ENCODE assay signal across 22 cellular contexts in genomic region chr2:236367791-236368289, GRCh38.
"Had no signal": no experiment of that assay in that cellular context is flagged by ENCODE, and none has a peak within 500 bp of the region (broad histone marks: within the 10 kb centered on the region; RNA-seq: fewer than 3 reads in every experiment).

No MANE protein-coding gene starts in this region.

- H3K4me1 ChIP-seq: foreskin keratinocyte, parathyroid adenoma had no signal

- H3K36me3 ChIP-seq: cardiac muscle cell, neutrophil had no signal

- H3K27me3 ChIP-seq: cardiac muscle cell, foreskin keratinocyte, hepatocyte, thyroid gland had no signal

- H3K4me3 Mint-ChIP-seq: activated B cell treated with CpG ODN at 0.5 μM for 24 hours; activated naive CD8-positive, alpha-beta T cell treated with anti-CD3 and anti-CD28 coated beads, Interleukin-2, amount 10 ng/mL, durations not matched to agents 7 days and 5 days; endodermal cell; stimulated activated memory B cell treated with anti-CD40 and anti-IgM and Interleukin-4, amounts not matched to agents 10 μg/mL and 1 μg/mL and 100 μg/mL, for 72 hours had no signal

- H3K4me2 ChIP-seq: hepatocyte, smooth muscle cell had no signal

- H3K9me3 ChIP-seq: mucosa of descending colon, neutrophil, thyroid gland had no signal

- H2AFZ ChIP-seq: hepatocyte, parathyroid adenoma had no signal

- H3K27ac ChIP-seq: cardiac muscle cell, epithelial cell of prostate, foreskin keratinocyte, hepatocyte, neutrophil, parathyroid adenoma, thyroid gland had no signal

- DNase-seq: activated B cell treated with CpG ODN at 0.5 μM for 24 hours; activated CD4-positive, alpha-beta T cell treated with anti-CD3 and anti-CD28 coated beads for 48 hours; activated CD8-positive, alpha-beta memory T cell treated with anti-CD3 and anti-CD28 coated beads, Interleukin-2, amount 50 U/mL, for 4 hours; activated gamma-delta T cell; activated naive CD8-positive, alpha-beta T cell treated with anti-CD3 and anti-CD28 coated beads, Interleukin-2, amount 10 ng/mL, durations not matched to agents 7 days and 5 days; activated T-cell treated with anti-CD3 and anti-CD28 coated beads, Interleukin-2, amount 50 U/mL, for 72 hours; amygdala; endodermal cell; foreskin keratinocyte; mesenchymal stem cell; mucosa of descending colon; naive B cell; stimulated activated CD4-positive, alpha-beta T cell treated with anti-CD3 and anti-CD28 coated beads, Interleukin-4, amount 100 ng/mL, for 1 hour; thyroid gland had no signal

- H3K27ac Mint-ChIP-seq: activated B cell treated with CpG ODN at 0.5 μM for 24 hours; activated naive CD8-positive, alpha-beta T cell treated with anti-CD3 and anti-CD28 coated beads, Interleukin-2, amount 10 ng/mL, durations not matched to agents 7 days and 5 days; activated T-cell treated with anti-CD3 and anti-CD28 coated beads, Interleukin-2, amount 50 U/mL, for 72 hours; endodermal cell; naive B cell; stimulated activated memory B cell treated with anti-CD40 and anti-IgM and Interleukin-4, amounts not matched to agents 10 μg/mL and 1 μg/mL and 100 μg/mL, for 72 hours had no signal

- H3K9ac ChIP-seq: parathyroid adenoma had no signal

- H3K36me3 Mint-ChIP-seq: activated naive CD8-positive, alpha-beta T cell treated with anti-CD3 and anti-CD28 coated beads, Interleukin-2, amount 10 ng/mL, durations not matched to agents 7 days and 5 days; naive B cell; stimulated activated memory B cell treated with anti-CD40 and anti-IgM and Interleukin-4, amounts not matched to agents 10 μg/mL and 1 μg/mL and 100 μg/mL, for 72 hours had no signal

- H3K4me3 ChIP-seq: cardiac muscle cell, hepatocyte, mucosa of descending colon, smooth muscle cell, thyroid gland had no signal

- H3K9me3 Mint-ChIP-seq: activated B cell treated with CpG ODN at 0.5 μM for 24 hours; activated naive CD8-positive, alpha-beta T cell treated with anti-CD3 and anti-CD28 coated beads, Interleukin-2, amount 10 ng/mL, durations not matched to agents 7 days and 5 days; activated T-cell treated with anti-CD3 and anti-CD28 coated beads, Interleukin-2, amount 50 U/mL, for 72 hours; endodermal cell; naive B cell; stimulated activated memory B cell treated with anti-CD40 and anti-IgM and Interleukin-4, amounts not matched to agents 10 μg/mL and 1 μg/mL and 100 μg/mL, for 72 hours had no signal

- H3K79me2 ChIP-seq: hepatocyte, parathyroid adenoma had no signal

- ATAC-seq: activated T-cell treated with anti-CD3 and anti-CD28 coated beads, Interleukin-2, amount 50 U/mL, for 72 hours; foreskin keratinocyte; mucosa of descending colon; sciatic nerve; stimulated activated memory B cell treated with anti-CD40 and anti-IgM and Interleukin-4, amounts not matched to agents 10 μg/mL and 1 μg/mL and 100 μg/mL, for 72 hours had no signal
